In the genomic region with DNA sequence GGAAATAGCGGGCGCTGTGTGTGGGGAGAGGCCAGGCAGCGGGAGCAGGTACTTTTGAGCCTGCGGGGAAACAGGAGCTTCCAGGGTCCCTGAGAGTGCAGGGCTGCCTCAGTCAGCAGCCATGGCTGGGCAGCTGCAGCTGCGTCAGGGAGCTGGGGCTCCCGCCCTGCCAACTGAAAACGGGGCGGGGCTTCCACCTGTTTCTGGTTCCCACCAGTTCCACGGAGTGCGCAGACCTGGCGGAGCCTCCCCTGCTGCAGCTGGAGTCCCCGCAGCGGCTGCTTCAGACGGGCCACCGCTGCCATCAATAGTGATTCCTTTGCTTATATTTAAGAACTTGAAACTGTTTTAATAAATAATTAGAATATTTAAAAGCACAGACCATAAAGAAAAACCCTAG, we compare ENCODE assay signal across 1 cellular context.
TF ChIP-seq lines count a peak whose summit lies in the region.

No MANE protein-coding gene starts in this region.

TF ChIP-seq in GM23338, 12 proteins besides CTCF, POLR2A, EP300 and RAD21 (continued from another document):
- TF ChIP-seq, protein P1, sequence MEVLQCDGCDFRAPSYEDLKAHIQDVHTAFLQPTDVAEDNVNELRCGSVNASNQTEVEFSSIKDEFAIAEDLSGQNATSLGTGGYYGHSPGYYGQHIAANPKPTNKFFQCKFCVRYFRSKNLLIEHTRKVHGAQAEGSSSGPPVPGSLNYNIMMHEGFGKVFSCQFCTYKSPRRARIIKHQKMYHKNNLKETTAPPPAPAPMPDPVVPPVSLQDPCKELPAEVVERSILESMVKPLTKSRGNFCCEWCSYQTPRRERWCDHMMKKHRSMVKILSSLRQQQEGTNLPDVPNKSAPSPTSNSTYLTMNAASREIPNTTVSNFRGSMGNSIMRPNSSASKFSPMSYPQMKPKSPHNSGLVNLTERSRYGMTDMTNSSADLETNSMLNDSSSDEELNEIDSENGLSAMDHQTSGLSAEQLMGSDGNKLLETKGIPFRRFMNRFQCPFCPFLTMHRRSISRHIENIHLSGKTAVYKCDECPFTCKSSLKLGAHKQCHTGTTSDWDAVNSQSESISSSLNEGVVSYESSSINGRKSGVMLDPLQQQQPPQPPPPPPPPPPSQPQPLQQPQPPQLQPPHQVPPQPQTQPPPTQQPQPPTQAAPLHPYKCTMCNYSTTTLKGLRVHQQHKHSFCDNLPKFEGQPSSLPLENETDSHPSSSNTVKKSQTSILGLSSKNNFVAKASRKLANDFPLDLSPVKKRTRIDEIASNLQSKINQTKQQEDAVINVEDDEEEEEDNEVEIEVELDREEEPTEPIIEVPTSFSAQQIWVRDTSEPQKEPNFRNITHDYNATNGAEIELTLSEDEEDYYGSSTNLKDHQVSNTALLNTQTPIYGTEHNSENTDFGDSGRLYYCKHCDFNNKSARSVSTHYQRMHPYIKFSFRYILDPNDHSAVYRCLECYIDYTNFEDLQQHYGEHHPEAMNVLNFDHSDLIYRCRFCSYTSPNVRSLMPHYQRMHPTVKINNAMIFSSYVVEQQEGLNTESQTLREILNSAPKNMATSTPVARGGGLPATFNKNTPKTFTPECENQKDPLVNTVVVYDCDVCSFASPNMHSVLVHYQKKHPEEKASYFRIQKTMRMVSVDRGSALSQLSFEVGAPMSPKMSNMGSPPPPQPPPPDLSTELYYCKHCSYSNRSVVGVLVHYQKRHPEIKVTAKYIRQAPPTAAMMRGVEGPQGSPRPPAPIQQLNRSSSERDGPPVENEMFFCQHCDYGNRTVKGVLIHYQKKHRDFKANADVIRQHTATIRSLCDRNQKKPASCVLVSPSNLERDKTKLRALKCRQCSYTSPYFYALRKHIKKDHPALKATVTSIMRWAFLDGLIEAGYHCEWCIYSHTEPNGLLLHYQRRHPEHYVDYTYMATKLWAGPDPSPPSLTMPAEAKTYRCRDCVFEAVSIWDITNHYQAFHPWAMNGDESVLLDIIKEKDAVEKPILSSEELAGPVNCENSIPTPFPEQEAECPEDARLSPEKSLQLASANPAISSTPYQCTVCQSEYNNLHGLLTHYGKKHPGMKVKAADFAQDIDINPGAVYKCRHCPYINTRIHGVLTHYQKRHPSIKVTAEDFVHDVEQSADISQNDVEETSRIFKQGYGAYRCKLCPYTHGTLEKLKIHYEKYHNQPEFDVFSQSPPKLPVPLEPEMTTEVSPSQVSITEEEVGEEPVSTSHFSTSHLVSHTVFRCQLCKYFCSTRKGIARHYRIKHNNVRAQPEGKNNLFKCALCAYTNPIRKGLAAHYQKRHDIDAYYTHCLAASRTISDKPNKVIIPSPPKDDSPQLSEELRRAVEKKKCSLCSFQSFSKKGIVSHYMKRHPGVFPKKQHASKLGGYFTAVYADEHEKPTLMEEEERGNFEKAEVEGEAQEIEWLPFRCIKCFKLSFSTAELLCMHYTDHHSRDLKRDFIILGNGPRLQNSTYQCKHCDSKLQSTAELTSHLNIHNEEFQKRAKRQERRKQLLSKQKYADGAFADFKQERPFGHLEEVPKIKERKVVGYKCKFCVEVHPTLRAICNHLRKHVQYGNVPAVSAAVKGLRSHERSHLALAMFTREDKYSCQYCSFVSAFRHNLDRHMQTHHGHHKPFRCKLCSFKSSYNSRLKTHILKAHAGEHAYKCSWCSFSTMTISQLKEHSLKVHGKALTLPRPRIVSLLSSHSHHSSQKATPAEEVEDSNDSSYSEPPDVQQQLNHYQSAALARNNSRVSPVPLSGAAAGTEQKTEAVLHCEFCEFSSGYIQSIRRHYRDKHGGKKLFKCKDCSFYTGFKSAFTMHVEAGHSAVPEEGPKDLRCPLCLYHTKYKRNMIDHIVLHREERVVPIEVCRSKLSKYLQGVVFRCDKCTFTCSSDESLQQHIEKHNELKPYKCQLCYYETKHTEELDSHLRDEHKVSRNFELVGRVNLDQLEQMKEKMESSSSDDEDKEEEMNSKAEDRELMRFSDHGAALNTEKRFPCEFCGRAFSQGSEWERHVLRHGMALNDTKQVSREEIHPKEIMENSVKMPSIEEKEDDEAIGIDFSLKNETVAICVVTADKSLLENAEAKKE (CRISPR knock-in tag; IDR thresholded peaks at IDR 0.05), result no peak
- TF ChIP-seq CREB1 (CRISPR knock-in tag; IDR thresholded peaks at IDR 0.05; ENCODE audit: low read depth), result no peak
- no peak for TF ChIP-seq ZNF331 (CRISPR knock-in tag; IDR thresholded peaks at IDR 0.05; ENCODE audit: low read depth)
- TF ChIP-seq, protein P2, sequence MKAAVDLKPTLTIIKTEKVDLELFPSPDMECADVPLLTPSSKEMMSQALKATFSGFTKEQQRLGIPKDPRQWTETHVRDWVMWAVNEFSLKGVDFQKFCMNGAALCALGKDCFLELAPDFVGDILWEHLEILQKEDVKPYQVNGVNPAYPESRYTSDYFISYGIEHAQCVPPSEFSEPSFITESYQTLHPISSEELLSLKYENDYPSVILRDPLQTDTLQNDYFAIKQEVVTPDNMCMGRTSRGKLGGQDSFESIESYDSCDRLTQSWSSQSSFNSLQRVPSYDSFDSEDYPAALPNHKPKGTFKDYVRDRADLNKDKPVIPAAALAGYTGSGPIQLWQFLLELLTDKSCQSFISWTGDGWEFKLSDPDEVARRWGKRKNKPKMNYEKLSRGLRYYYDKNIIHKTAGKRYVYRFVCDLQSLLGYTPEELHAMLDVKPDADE (IDR thresholded peaks at IDR 0.05), result no peak
- no peak for TF ChIP-seq ZNF114 (CRISPR knock-in tag; IDR thresholded peaks at IDR 0.05)
- no peak for TF ChIP-seq EZH2phosphoT487 (IDR thresholded peaks at IDR 0.05; ENCODE audit: unreplicated experiment)
- TF ChIP-seq, protein P3, sequence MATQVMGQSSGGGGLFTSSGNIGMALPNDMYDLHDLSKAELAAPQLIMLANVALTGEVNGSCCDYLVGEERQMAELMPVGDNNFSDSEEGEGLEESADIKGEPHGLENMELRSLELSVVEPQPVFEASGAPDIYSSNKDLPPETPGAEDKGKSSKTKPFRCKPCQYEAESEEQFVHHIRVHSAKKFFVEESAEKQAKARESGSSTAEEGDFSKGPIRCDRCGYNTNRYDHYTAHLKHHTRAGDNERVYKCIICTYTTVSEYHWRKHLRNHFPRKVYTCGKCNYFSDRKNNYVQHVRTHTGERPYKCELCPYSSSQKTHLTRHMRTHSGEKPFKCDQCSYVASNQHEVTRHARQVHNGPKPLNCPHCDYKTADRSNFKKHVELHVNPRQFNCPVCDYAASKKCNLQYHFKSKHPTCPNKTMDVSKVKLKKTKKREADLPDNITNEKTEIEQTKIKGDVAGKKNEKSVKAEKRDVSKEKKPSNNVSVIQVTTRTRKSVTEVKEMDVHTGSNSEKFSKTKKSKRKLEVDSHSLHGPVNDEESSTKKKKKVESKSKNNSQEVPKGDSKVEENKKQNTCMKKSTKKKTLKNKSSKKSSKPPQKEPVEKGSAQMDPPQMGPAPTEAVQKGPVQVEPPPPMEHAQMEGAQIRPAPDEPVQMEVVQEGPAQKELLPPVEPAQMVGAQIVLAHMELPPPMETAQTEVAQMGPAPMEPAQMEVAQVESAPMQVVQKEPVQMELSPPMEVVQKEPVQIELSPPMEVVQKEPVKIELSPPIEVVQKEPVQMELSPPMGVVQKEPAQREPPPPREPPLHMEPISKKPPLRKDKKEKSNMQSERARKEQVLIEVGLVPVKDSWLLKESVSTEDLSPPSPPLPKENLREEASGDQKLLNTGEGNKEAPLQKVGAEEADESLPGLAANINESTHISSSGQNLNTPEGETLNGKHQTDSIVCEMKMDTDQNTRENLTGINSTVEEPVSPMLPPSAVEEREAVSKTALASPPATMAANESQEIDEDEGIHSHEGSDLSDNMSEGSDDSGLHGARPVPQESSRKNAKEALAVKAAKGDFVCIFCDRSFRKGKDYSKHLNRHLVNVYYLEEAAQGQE (IDR thresholded peaks at IDR 0.05; ENCODE audit: unreplicated experiment), result no peak
